11 cellular contexts compared by ENCODE assay signal in genomic region chr17:69434164-69434579, GRCh38. TPM values are rescaled to one million over a fixed set of nuclear protein-coding genes. Genes with fewer than 3 reads are reported as not detected.
DNase-seq lines count a peak whose midpoint lies in the region; ATAC-seq, FAIRE-seq and TF ChIP-seq lines count a peak whose summit lies in the region.
"Had no signal": no experiment of that assay in that cellular context is flagged by ENCODE, and none has a peak within 500 bp of the region (broad histone marks: within the 10 kb centered on the region; RNA-seq: fewer than 3 reads in every experiment).

No MANE protein-coding gene starts in this region.

- POLR2A ChIA-PET in K562 (lab: Yijun Ruan, JAX), result interaction anchor here (0.7 kb wide), 1 partner anchor 1171 kb away, joined by 3 read pairs; no protein-coding TSS in a partner anchor

- H3K9me1 ChIP-seq in K562 (ENCODE audit: control insufficient read depth, insufficient read depth, low read length), result no peaks in the 10 kb centered on the region

- no peak for TF ChIP-seq EP300 in K562 (IDR thresholded peaks at IDR 0.05; ENCODE audit: low read length)

- H3K4me1 ChIP-seq in K562 (replicated peaks in 1 of 2; ENCODE audit: control insufficient read depth in 2 of 2, insufficient read depth in 2 of 2, low read length in 2 of 2), result no peaks in the 10 kb centered on the region
- H3K4me1 ChIP-seq: BLaER1 had no signal

- TF ChIP-seq CTCF in K562 (IDR thresholded peaks at IDR 0.05 in 2 of 3, conservative IDR thresholded peaks at IDR 0.05 in 1 of 3; ENCODE audit: insufficient read depth in 2 of 3, low read depth in 1 of 3, low read length in 3 of 3), result no peak

- no peak for TF ChIP-seq RAD21 in K562 (CRISPR knock-in tag; conservative IDR thresholded peaks at IDR 0.05 in 1 of 2, IDR thresholded peaks at IDR 0.05 in 1 of 2)

- no peaks in the 10 kb centered on the region for H4K20me1 ChIP-seq in K562 (replicated peaks; ENCODE audit: control insufficient read depth, insufficient read depth, low read length)
- H4K20me1 ChIP-seq: BLaER1 had no signal

- H3K4me3 ChIP-seq in K562, result no peak overlapping the region
- H3K4me3 ChIP-seq: BLaER1, skin epidermis had no signal

- no peaks in the 10 kb centered on the region for H3K9me3 ChIP-seq in K562 (replicated peaks; ENCODE audit: control insufficient read depth, insufficient read depth, low read depth, low read length)
- H3K9me3 ChIP-seq: BLaER1 had no signal

- TF ChIP-seq POLR2A in K562 (conservative IDR thresholded peaks at IDR 0.05), result no peak

- H3K27me3 ChIP-seq in K562 (ENCODE audit: control insufficient read depth in 2 of 2, insufficient read depth in 2 of 2, low read length in 2 of 2), result no peaks in the 10 kb centered on the region
- H3K27me3 ChIP-seq: BLaER1 had no signal

- H3K27ac ChIP-seq in K562 (ENCODE audit: extremely low read depth, low read depth, low read length), result no peak overlapping the region
- H3K27ac ChIP-seq: BLaER1, skin epidermis had no signal

- intact Hi-C loops in K562 (cut with micrococcal nuclease), result no loop called here

- H3K36me3 ChIP-seq in K562 (ENCODE audit: control insufficient read depth, insufficient read depth, low read length), result no peaks in the 10 kb centered on the region

- in situ Hi-C loops in K562 (cut with MboI), result no loop called here

- H3K79me2 ChIP-seq in K562 (ENCODE audit: control insufficient read depth, insufficient read depth, low read length), result no peaks in the 10 kb centered on the region

- no peak for FAIRE-seq in K562 (lab: Jason Lieb, UNC)

- DNase-seq in C1 segment of cervical spinal cord (lab: John Stamatoyannopoulos, UW) (peak in 10 of 14 donors; percentile 7 to 52 (median 14)), NCI-H128 (lab: John Stamatoyannopoulos, UW; ENCODE audit: unreplicated experiment) (peak; percentile 43), K562 (ENCODE audit: extremely low read depth in 1 of 4, low spot score in 3 of 4) (no peak), kidney glomerular epithelial cell (lab: John Stamatoyannopoulos, UW) (peak; percentile 64)
- DNase-seq in stimulated activated CD4-positive, alpha-beta T cell treated with anti-CD3 and anti-CD28 coated beads, Interleukin-4, amount 100 ng/mL, for 1 hour, result no peak
- DNase-seq: MM.1S had no signal

- CTCF ChIA-PET in K562 (lab: Yijun Ruan, JAX; ENCODE audit: low intra/inter-chr PET ratio), result no interaction called here

- H3K9ac ChIP-seq in K562 (ENCODE audit: insufficient read depth in 1 of 2, low read depth in 2 of 2, low read length in 2 of 2), result no peak overlapping the region
- H3K9ac ChIP-seq: BLaER1 had no signal

- ATAC-seq in K562 (no peak), HG02588 (IDR thresholded peaks at IDR 0.05; ENCODE audit: unreplicated experiment) (no peak), GM21447 (IDR thresholded peaks at IDR 0.05; ENCODE audit: unreplicated experiment) (no peak), GM21390 (IDR thresholded peaks at IDR 0.05; ENCODE audit: unreplicated experiment) (no peak)

- no peak overlapping the region for H3K4me2 ChIP-seq in K562 (ENCODE audit: insufficient read depth, low read length)
- H3K4me2 ChIP-seq: BLaER1 had no signal

- WGBS in K562 (ENCODE audit: insufficient coverage, low coverage, missing lambda C conversion rate), result 0% methylated on average over 3 of the region's 3 CpGs

- no TSS peak for BruUV-seq in K562 (replicated peaks; lab: Mats Ljungman, UMichigan)

- H2AFZ ChIP-seq in K562 (ENCODE audit: low read depth, low read length), result no peak overlapping the region

TF ChIP-seq in K562, 482 proteins besides CTCF, POLR2A, EP300 and RAD21:
- TF ChIP-seq TCF7L2 (IDR thresholded peaks at IDR 0.05; ENCODE audit: low read depth, low read length) (no peak), GTF3C2 (IDR thresholded peaks at IDR 0.05; ENCODE audit: borderline replicate concordance, extremely low read depth, insufficient read length) (no peak), NFIC (IDR thresholded peaks at IDR 0.05) (peak; percentile 59), PHF20 (IDR thresholded peaks at IDR 0.05; ENCODE audit: partially characterized antibody) (no peak)

RNA-seq across cellular contexts. Expression of gene MAP2K6, which starts 19.7 kb away (rescaled TPM):
- not detected in 2 replicates for total RNA-seq in K562 (2011; cell fraction: chromatin; rRNA removed; ENCODE audit: low replicate concordance)
- not detected in 2 replicates for total RNA-seq in K562 (2011; cell fraction: nucleolus; rRNA removed)
- not detected in 2 replicates for total RNA-seq in K562 (2011; cell fraction: nucleoplasm; rRNA removed)
- total RNA-seq in K562 (2014; rRNA removed) (not detected in 2 replicates), K562 (2014; rRNA removed; fragmentation: Illumina TruSeq; extraction: Trizol) (not detected in 2 replicates), K562 (2015; rRNA removed; fragmentation: Illumina TruSeq; extraction: Trizol) (0.07 TPM in 1 of 2 replicates, not detected in the other), K562 (2021) (0.13 and 0.18 TPM in 2 replicates)
- polyA plus RNA-seq in K562 (2011; rRNA removed) (not detected in 2 replicates), K562 (2014; fragmentation: Illumina TruSeq; extraction: Trizol) (not detected in 2 replicates), K562 (2014; fragmentation: Nextera tagmentation; extraction: Ambion mirVana) (not detected), K562 (2014; rRNA removed) (not detected in 2 replicates)
- not detected in 2 replicates for polyA plus RNA-seq in K562 (2011; cell fraction: cytosol; rRNA removed)
- not detected in 2 replicates for polyA plus RNA-seq in K562 (2011; cell fraction: nucleus; rRNA removed)
- polyA plus RNA-seq in K562 (2012), result 0.08 TPM in 1 of 2 replicates, not detected in the other
- not detected in 2 replicates for polyA minus RNA-seq in K562 (2011; rRNA and poly(A)+ RNA removed)
- polyA minus RNA-seq in K562 (2011; cell fraction: cytosol; rRNA and poly(A)+ RNA removed), result 0.09 TPM in 1 of 2 replicates, not detected in the other
- under 0.01 TPM in 1 of 2 replicates, not detected in the other for polyA minus RNA-seq in K562 (2011; cell fraction: nucleus; rRNA and poly(A)+ RNA removed)

Comparison
In these comparisons a context has a peak if more than half of its experiments do, and no peak if none do; other contexts are left out.
1. DNase-seq: peak in C1 segment of cervical spinal cord (10 of 14), NCI-H128 (single experiment) and kidney glomerular epithelial cell (single experiment); none in K562 (0 of 4) and stimulated activated CD4-positive, alpha-beta T cell treated with anti-CD3 and anti-CD28 coated beads, Interleukin-4, amount 100 ng/mL, for 1 hour (single experiment).